Comparison of ENCODE assay signal across 8 cellular contexts in genomic region chr4:90357117-90357710, GRCh38.
DNase-seq lines count a peak whose midpoint lies in the region; ATAC-seq, FAIRE-seq and TF ChIP-seq lines count a peak whose summit lies in the region.

No MANE protein-coding gene starts in this region.

- DNase-seq in DMS53 treated with DMSO at 0.1 percent for 48 hours (lab: John Stamatoyannopoulos, UW; ENCODE audit: unreplicated experiment) (peak; percentile 48), NOMO-1 treated with DMSO at 0.1 percent for 48 hours (lab: John Stamatoyannopoulos, UW; ENCODE audit: unreplicated experiment) (peak; percentile 7), pancreas (no peak), left colon (no peak), MG63 (no peak)

- H3K27me3 ChIP-seq in pancreas = no peaks in the 10 kb centered on the region
- no peaks in the 10 kb centered on the region for H3K27me3 ChIP-seq in MG63

- peak in 2 of 4 donors; percentile 16 for TF ChIP-seq CTCF in pancreas (IDR thresholded peaks at IDR 0.05)

- H3K9me3 ChIP-seq in pancreas (no peaks in the 10 kb centered on the region), MG63 (no peaks in the 10 kb centered on the region)

- no peak overlapping the region for H3K27ac ChIP-seq in pancreas

- no peaks in the 10 kb centered on the region for H3K4me1 ChIP-seq in pancreas

- WGBS in pancreas, 2 donors = 20% methylated on average over 3 of the region's 3 CpGs

- peak; percentile 58 for ATAC-seq in HG02885 (IDR thresholded peaks at IDR 0.05; ENCODE audit: poor library complexity, unreplicated experiment)
- peak in 3 of 4 donors; percentile 78 to 84 (median 80) for ATAC-seq in pancreas
- ATAC-seq in left colon = no peak
- ATAC-seq in GM18909 (IDR thresholded peaks at IDR 0.05; ENCODE audit: poor library complexity, unreplicated experiment) = no peak

- intact Hi-C loops in pancreas (cut with DNase I) = no loop called here
- intact Hi-C loops in left colon (cut with DNase I, micrococcal nuclease) = no loop called here

- peak; percentile 78 for FAIRE-seq in endometrium (lab: Jason Lieb, UNC)
- no peak for FAIRE-seq in pancreas (lab: Jason Lieb, UNC)

- H3K36me3 ChIP-seq in pancreas (no peaks in the 10 kb centered on the region), MG63 (no peaks in the 10 kb centered on the region)

- peak overlapping the region in 1 of 4 donors; percentile 2 for H3K4me3 ChIP-seq in pancreas
- no peak overlapping the region for H3K4me3 ChIP-seq in MG63

Comparison
In these comparisons a context has a peak if more than half of its experiments do, and no peak if none do; other contexts are left out.
1. DNase-seq: peak in DMS53 treated with DMSO at 0.1 percent for 48 hours (single experiment) and NOMO-1 treated with DMSO at 0.1 percent for 48 hours (single experiment); none in pancreas (0 of 6), left colon (0 of 2) and MG63 (single experiment).
2. ATAC-seq: peak in HG02885 (single experiment) and pancreas (3 of 4); none in left colon (single experiment) and GM18909 (single experiment).